ENCODE assay signal across 1 cellular context in the genomic region with DNA sequence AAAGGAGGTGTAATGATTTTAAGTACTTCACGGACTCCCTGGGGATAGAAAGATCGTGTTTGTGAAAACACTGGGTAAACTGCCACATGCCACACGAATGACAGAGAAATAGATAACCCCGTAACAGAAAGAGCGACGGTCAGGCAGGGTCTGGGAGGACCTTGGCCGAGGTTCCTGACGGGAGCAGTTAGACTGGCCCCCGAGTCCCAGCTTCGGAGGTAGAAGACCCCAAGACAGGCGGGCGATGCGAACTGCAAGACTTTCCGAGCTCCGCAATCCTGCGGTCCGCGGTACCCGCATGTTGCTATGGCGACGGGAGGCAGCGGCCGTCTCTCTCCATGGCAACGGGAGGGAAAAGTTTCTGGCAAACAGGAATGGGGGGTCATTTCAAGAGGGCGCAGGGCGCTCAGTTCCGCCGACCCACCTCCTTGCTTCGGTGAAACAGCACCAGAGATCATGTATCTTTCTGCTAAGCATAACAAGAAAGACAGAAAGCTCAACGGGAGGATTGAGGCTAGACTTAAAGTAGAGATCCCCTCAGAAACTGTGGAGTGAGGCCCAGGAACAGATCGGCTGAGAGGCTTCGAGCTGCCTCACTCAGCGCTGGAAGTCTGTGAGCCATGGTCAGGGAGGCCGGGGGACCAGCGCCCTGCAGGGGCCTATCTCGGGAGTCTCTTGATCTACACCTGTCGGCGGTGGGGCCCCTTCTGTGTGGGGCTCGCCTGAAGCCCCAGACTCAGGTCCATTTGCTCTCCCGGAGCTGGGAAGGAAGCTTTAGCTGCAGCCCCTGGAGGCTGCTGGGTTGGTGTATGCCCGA.
TF ChIP-seq lines count a peak whose summit lies in the region.

No MANE protein-coding gene starts in this region.

TF ChIP-seq in SK-N-SH treated with all-trans-retinoic acid at 6 μM for 48 hours, 23 proteins besides CTCF, POLR2A, EP300 and RAD21 (continued from another document):
- TF ChIP-seq, protein P1, sequence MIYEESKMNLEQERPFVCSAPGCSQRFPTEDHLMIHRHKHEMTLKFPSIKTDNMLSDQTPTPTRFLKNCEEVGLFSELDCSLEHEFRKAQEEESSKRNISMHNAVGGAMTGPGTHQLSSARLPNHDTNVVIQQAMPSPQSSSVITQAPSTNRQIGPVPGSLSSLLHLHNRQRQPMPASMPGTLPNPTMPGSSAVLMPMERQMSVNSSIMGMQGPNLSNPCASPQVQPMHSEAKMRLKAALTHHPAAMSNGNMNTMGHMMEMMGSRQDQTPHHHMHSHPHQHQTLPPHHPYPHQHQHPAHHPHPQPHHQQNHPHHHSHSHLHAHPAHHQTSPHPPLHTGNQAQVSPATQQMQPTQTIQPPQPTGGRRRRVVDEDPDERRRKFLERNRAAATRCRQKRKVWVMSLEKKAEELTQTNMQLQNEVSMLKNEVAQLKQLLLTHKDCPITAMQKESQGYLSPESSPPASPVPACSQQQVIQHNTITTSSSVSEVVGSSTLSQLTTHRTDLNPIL (CRISPR knock-in tag; IDR thresholded peaks at IDR 0.05; ENCODE audit: low read depth) = no peak
- TF ChIP-seq TCF4 (CRISPR knock-in tag; IDR thresholded peaks at IDR 0.05; ENCODE audit: borderline replicate concordance) = no peak
TF ChIP-seq in SK-N-SH treated with all-trans-retinoic acid at 6 μM for 48 hours: peak in this region for 0.
